In genomic region chr17:75832652-75833400, GRCh38 we compare ENCODE assay signal across 8 cellular contexts. TPM values are rescaled to one million over a fixed set of nuclear protein-coding genes. Genes with fewer than 3 reads are reported as not detected.
A peak's percentile ranks its signal among the peaks of the same experiment; 100 is the strongest.
DNase-seq lines count a peak whose midpoint lies in the region; ATAC-seq and TF ChIP-seq lines count a peak whose summit lies in the region.

No MANE protein-coding gene starts in this region.

- H3K27ac Mint-ChIP-seq in immature natural killer cell, result peak overlapping the region; percentile 93 to 99 (median 98)

- peak overlapping the region; percentile 22 to 25 for H3K27ac ChIP-seq in uterus

- no peaks in the 10 kb centered on the region for H3K9me3 ChIP-seq in uterus

- DNase-seq in stimulated activated CD4-positive, alpha-beta T cell treated with anti-CD3 and anti-CD28 coated beads, Interleukin-2, amount 100 ng/mL, for 24 hours, result peak; percentile 30 to 40
- no peak for DNase-seq in stimulated activated CD4-positive, alpha-beta T cell treated with anti-CD3 and anti-CD28 coated beads, Interleukin-12 subunit alpha, Interleukin-12 subunit beta, amount 100 ng/mL, for 4 hours
- peak; percentile 73 for DNase-seq in activated effector memory CD4-positive, alpha-beta T cell treated with anti-CD3 and anti-CD28 coated beads, Interleukin-2, amount 50 U/mL, for 16 hours
- DNase-seq in immature natural killer cell (peak; percentile 49 to 59 (median 54)), uterus (no peak), GOT3 (lab: John Stamatoyannopoulos, UW) (no peak)

- H3K4me3 ChIP-seq in uterus, result no peak overlapping the region

- TF ChIP-seq POLR2A in uterus (IDR thresholded peaks at IDR 0.05), result no peak

- ATAC-seq in GM18498 (IDR thresholded peaks at IDR 0.05; ENCODE audit: unreplicated experiment) (no peak), HG02852 (IDR thresholded peaks at IDR 0.05; ENCODE audit: unreplicated experiment) (no peak)

- H3K4me1 Mint-ChIP-seq in immature natural killer cell, result peaks cover 39 to 42% of the 10 kb centered on the region in 2 donors

- H3K9me3 Mint-ChIP-seq in immature natural killer cell, result no peaks in the 10 kb centered on the region

- intact Hi-C loops in uterus (cut with DNase I; ENCODE audit: low total_unique reads), result no loop called here

- TF ChIP-seq CTCF in uterus (IDR thresholded peaks at IDR 0.05), result no peak

- H3K27me3 ChIP-seq in uterus, result no peaks in the 10 kb centered on the region

- peaks cover 0 to 12% (median 9%) of the 10 kb centered on the region in 3 donors for H3K36me3 Mint-ChIP-seq in immature natural killer cell

- H3K4me3 Mint-ChIP-seq in immature natural killer cell, result peak overlapping the region; percentile 69 to 87 (median 80)

- no peaks in the 10 kb centered on the region for H3K36me3 ChIP-seq in uterus

- H3K4me1 ChIP-seq in uterus, result no peaks in the 10 kb centered on the region

- peaks cover 3 to 19% (median 7%) of the 10 kb centered on the region in 3 donors for H3K27me3 Mint-ChIP-seq in immature natural killer cell (ENCODE audit: low read depth in 3 of 3)

RNA-seq across cellular contexts. Expression of gene UNC13D, which starts 11.4 kb away (rescaled TPM):
- polyA plus RNA-seq in immature natural killer cell, result 100 to 1,000 TPM in 1 of 3 donors, 10 to 100 TPM in 2; 53.1 to 124 (median 57.5) TPM
- 10 to 100 TPM in 2 of 4 donors, 1 to 10 TPM in 2; 1.2 to 32.7 (median 11.8) TPM for total RNA-seq in uterus

RNA-seq across cellular contexts. Expression of gene WBP2, which starts 22.3 kb away (rescaled TPM):
- polyA plus RNA-seq in immature natural killer cell, result 10 to 100 TPM; 51.2 to 85.8 (median 69.1) TPM
- 100 to 1,000 TPM in 1 of 4 donors, 10 to 100 TPM in 3; 19.7 to 115 (median 34.5) TPM for total RNA-seq in uterus

RNA-seq across cellular contexts. Expression of gene TRIM47, which starts 45.6 kb away (rescaled TPM):
- 1 to 10 TPM; 3.2 to 4.0 (median 3.9) TPM for polyA plus RNA-seq in immature natural killer cell
- total RNA-seq in uterus, result 10 to 100 TPM in 3 of 4 donors, 1 to 10 TPM in 1; 6.8 to 70.1 (median 19.0) TPM

RNA-seq across cellular contexts. Expression of gene UNK, which starts 48.2 kb away (rescaled TPM):
- polyA plus RNA-seq in immature natural killer cell, result 10 to 100 TPM; 26.0 to 48.4 (median 34.4) TPM
- total RNA-seq in uterus, result 10 to 100 TPM in 3 of 4 donors, 1 to 10 TPM in 1; 6.9 to 69.7 (median 45.5) TPM

Comparison
In these comparisons a context has a peak if more than half of its experiments do, and no peak if none do; other contexts are left out.
1. DNase-seq: peak in stimulated activated CD4-positive, alpha-beta T cell treated with anti-CD3 and anti-CD28 coated beads, Interleukin-2, amount 100 ng/mL, for 24 hours (2 of 2), activated effector memory CD4-positive, alpha-beta T cell treated with anti-CD3 and anti-CD28 coated beads, Interleukin-2, amount 50 U/mL, for 16 hours (single experiment) and immature natural killer cell (3 of 3); none in stimulated activated CD4-positive, alpha-beta T cell treated with anti-CD3 and anti-CD28 coated beads, Interleukin-12 subunit alpha, Interleukin-12 subunit beta, amount 100 ng/mL, for 4 hours (single experiment), uterus (0 of 2) and GOT3 (single experiment).